In the genomic region with DNA sequence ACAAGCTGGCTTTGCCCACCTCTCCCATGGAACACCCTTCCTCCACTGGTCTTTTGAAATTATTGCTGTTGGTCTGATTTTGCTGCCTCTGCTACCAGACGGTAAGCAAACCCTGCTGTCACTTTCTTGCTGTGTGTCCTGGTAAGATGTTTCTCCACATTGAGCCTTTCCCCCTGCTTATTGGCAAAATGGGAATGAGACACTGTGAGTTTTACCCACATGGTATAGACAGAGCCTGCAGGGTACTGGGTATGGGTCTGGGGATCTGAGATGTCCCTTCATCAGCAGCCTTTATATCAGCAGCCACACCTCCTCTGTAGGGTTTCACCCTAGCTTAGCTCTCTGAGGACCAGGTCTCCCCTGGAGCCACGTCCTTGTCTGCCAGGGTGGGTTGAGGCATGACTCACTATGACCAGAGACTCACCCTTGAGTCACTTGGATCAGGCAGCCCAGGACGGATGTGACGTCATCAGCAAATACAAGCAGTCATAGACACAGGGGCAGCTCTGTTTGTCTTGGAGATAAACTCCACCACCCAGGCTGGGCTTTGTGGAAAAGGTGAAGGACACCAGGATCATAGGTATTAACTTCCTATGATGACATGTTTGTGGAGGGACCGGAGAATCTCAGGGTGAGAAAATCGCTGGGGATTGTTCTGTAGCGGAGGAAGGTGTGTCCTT, we compare ENCODE assay signal across 8 cellular contexts. TPM values are rescaled to one million over a fixed set of nuclear protein-coding genes. Genes with fewer than 3 reads are reported as not detected.
DNase-seq lines count a peak whose midpoint lies in the region; TF ChIP-seq lines count a peak whose summit lies in the region.

No MANE protein-coding gene starts in this region.

- POLR2A ChIA-PET in RWPE1 (lab: Yijun Ruan, JAX; ENCODE audit: low non-redundant PET), result interaction anchor here (0.6 kb wide), 1 partner anchor 420 kb away, joined by 3 read pairs; no protein-coding TSS in a partner anchor

- no peak overlapping the region for H3K4me3 ChIP-seq in thyroid gland (replicated peaks in 1 of 3)

- TF ChIP-seq CTCF in RWPE1 (conservative IDR thresholded peaks at IDR 0.05; ENCODE audit: low read depth) (no peak), thyroid gland (IDR thresholded peaks at IDR 0.05) (no peak)

- no peak overlapping the region for H3K4me3 Mint-ChIP-seq in activated CD4-positive, alpha-beta T cell treated with anti-CD3 and anti-CD28 coated beads, Interleukin-2, amount 10 ng/mL, durations not matched to agents 24 days and 14 days

- H3K27ac Mint-ChIP-seq in activated CD4-positive, alpha-beta T cell treated with anti-CD3 and anti-CD28 coated beads, Interleukin-2, amount 10 ng/mL, durations not matched to agents 24 days and 14 days, result no peak overlapping the region

- no peaks in the 10 kb centered on the region for H3K36me3 Mint-ChIP-seq in activated CD4-positive, alpha-beta T cell treated with anti-CD3 and anti-CD28 coated beads, Interleukin-2, amount 10 ng/mL, durations not matched to agents 24 days and 14 days (ENCODE audit: low read depth)

- intact Hi-C loops in activated CD4-positive, alpha-beta T cell treated with anti-CD3 and anti-CD28 coated beads, Interleukin-2, amount 10 ng/mL, durations not matched to agents 24 days and 14 days (cut with micrococcal nuclease), result no loop called here
- intact Hi-C loops in thyroid gland (cut with DNase I), result no loop called here

- H3K27me3 ChIP-seq in thyroid gland, result no peaks in the 10 kb centered on the region

- H3K27me3 Mint-ChIP-seq in activated CD4-positive, alpha-beta T cell treated with anti-CD3 and anti-CD28 coated beads, Interleukin-2, amount 10 ng/mL, durations not matched to agents 24 days and 14 days, result no peaks in the 10 kb centered on the region

- no peaks in the 10 kb centered on the region for H3K4me1 ChIP-seq in thyroid gland

- CTCF ChIA-PET in RWPE1 (lab: Yijun Ruan, JAX), result interaction anchor here (0.6 to 3.7 kb wide), 3 partner anchors 13 to 131 kb away, joined by 3 to 26 read pairs (median 4); a partner anchor contains a TSS

- DNase-seq in activated CD4-positive, alpha-beta T cell treated with anti-CD3 and anti-CD28 coated beads for 48 hours, result peak; percentile 62
- DNase-seq in activated CD4-positive, alpha-beta T cell treated with anti-CD3 and anti-CD28 coated beads, Interleukin-2, amount 10 ng/mL, durations not matched to agents 24 days and 14 days, result no peak
- DNase-seq in RWPE1 (ENCODE audit: low spot score) (peak; percentile 99), fibroblast of peridontal ligament (ENCODE audit: extremely low read depth) (peak; percentile 84), thyroid gland (no peak), cerebellar cortex (ENCODE audit: low spot score) (no peak), midbrain (lab: John Stamatoyannopoulos, UW) (no peak)
- DNase-seq in stimulated activated CD8-positive, alpha-beta memory T cell treated with anti-CD3 and anti-CD28 coated beads, Interleukin-2, amount 100 ng/mL, for 48 hours (ENCODE audit: low read depth in 2 of 2), result peak; percentile 11 to 21

- WGBS in thyroid gland, 2 donors, result 68 to 73% methylated on average over 4 to 6 of the region's 7 CpGs

- H3K4me1 Mint-ChIP-seq in activated CD4-positive, alpha-beta T cell treated with anti-CD3 and anti-CD28 coated beads, Interleukin-2, amount 10 ng/mL, durations not matched to agents 24 days and 14 days, result no peaks in the 10 kb centered on the region

- no peaks in the 10 kb centered on the region for H3K36me3 ChIP-seq in thyroid gland

- H3K9me3 ChIP-seq in thyroid gland, result no peaks in the 10 kb centered on the region

- peak overlapping the region; percentile 63 for H3K27ac ChIP-seq in RWPE1
- H3K27ac ChIP-seq in thyroid gland, result no peak overlapping the region

- H3K9me3 Mint-ChIP-seq in activated CD4-positive, alpha-beta T cell treated with anti-CD3 and anti-CD28 coated beads, Interleukin-2, amount 10 ng/mL, durations not matched to agents 24 days and 14 days, result no peaks in the 10 kb centered on the region

- TF ChIP-seq POLR2A in thyroid gland (IDR thresholded peaks at IDR 0.05), result no peak

RNA-seq across cellular contexts. Expression of a gene that starts 17.9 kb away (rescaled TPM):
- total RNA-seq in activated CD4-positive, alpha-beta T cell treated with anti-CD3 and anti-CD28 coated beads, Interleukin-2, amount 10 ng/mL, durations not matched to agents 24 days and 14 days, result 1.3 and 1.4 TPM in 2 replicates
- total RNA-seq in thyroid gland, result 10 to 100 TPM; 15.3 to 28.2 (median 19.8) TPM

Comparison
In these comparisons a context has a peak if more than half of its experiments do, and no peak if none do; other contexts are left out.
1. DNase-seq: peak in activated CD4-positive, alpha-beta T cell treated with anti-CD3 and anti-CD28 coated beads for 48 hours (single experiment), RWPE1 (single experiment), fibroblast of peridontal ligament (single experiment) and stimulated activated CD8-positive, alpha-beta memory T cell treated with anti-CD3 and anti-CD28 coated beads, Interleukin-2, amount 100 ng/mL, for 48 hours (2 of 2); none in activated CD4-positive, alpha-beta T cell treated with anti-CD3 and anti-CD28 coated beads, Interleukin-2, amount 10 ng/mL, durations not matched to agents 24 days and 14 days (single experiment), thyroid gland (0 of 2), cerebellar cortex (single experiment) and midbrain (single experiment).